ENCODE assay signal across 12 cellular contexts in genomic region chr2:23594079-23594494, GRCh38.
A peak's percentile ranks its signal among the peaks of the same experiment; 100 is the strongest.
DNase-seq lines count a peak whose midpoint lies in the region; ATAC-seq and TF ChIP-seq lines count a peak whose summit lies in the region.
"Had no signal": no experiment of that assay in that cellular context is flagged by ENCODE, and none has a peak within 500 bp of the region (broad histone marks: within the 10 kb centered on the region; RNA-seq: fewer than 3 reads in every experiment).

No MANE protein-coding gene starts in this region.

- H3K27me3 ChIP-seq in right cardiac atrium (ENCODE audit: control insufficient read depth, insufficient read depth), result no peaks in the 10 kb centered on the region
- no peaks in the 10 kb centered on the region for H3K27me3 ChIP-seq in suprapubic skin
- H3K27me3 ChIP-seq: body of pancreas had no signal

- intact Hi-C loops in right cardiac atrium (cut with DNase I), result no loop called here

- H3K4me3 ChIP-seq in right cardiac atrium (ENCODE audit: low read length) (no peak overlapping the region), suprapubic skin (no peak overlapping the region)
- H3K4me3 ChIP-seq: body of pancreas had no signal

- no peak for TF ChIP-seq CTCF in suprapubic skin (IDR thresholded peaks at IDR 0.05)

- H3K36me3 ChIP-seq in suprapubic skin, result no peaks in the 10 kb centered on the region

- peak; percentile 56 for TF ChIP-seq EP300 in suprapubic skin (IDR thresholded peaks at IDR 0.05)

- no peaks in the 10 kb centered on the region for H3K9me3 ChIP-seq in right cardiac atrium (ENCODE audit: control insufficient read depth, low read length)
- no peaks in the 10 kb centered on the region for H3K9me3 ChIP-seq in suprapubic skin
- H3K9me3 ChIP-seq: body of pancreas had no signal

- WGBS in right cardiac atrium, result 64% methylated on average over 18 of the region's 18 CpGs
- 71% methylated on average over 18 of the region's 18 CpGs for WGBS in suprapubic skin

- peak overlapping the region; percentile 33 for H3K27ac ChIP-seq in right cardiac atrium (ENCODE audit: low read length)
- no peak overlapping the region for H3K27ac ChIP-seq in suprapubic skin
- H3K27ac ChIP-seq: body of pancreas had no signal

- peak; percentile 20 to 43 for DNase-seq in SHP77 (lab: John Stamatoyannopoulos, UW)
- DNase-seq in SHP77 treated with DMSO at 0.1 percent for 48 hours (lab: John Stamatoyannopoulos, UW), result no peak
- DNase-seq in NCI-H510A treated with DMSO at 0.1 percent for 48 hours (lab: John Stamatoyannopoulos, UW), result peak; percentile 62
- DNase-seq in right cardiac atrium, result no peak
- DNase-seq in suprapubic skin (ENCODE audit: low spot score in 2 of 2), result no peak
- DNase-seq in activated naive CD4-positive, alpha-beta T cell treated with Interleukin-2 at 50 U/mL for 16 hours, result no peak
- DNase-seq: activated B cell treated with CpG ODN at 0.5 μM for 24 hours, DMS79 treated with DMSO at 0.1 percent for 48 hours, erythroblast had no signal

- H3K4me1 ChIP-seq in right cardiac atrium (ENCODE audit: control insufficient read depth, insufficient read depth, low read length) (peaks cover 20% of the 10 kb centered on the region), suprapubic skin (peaks cover 10% of the 10 kb centered on the region)

- ATAC-seq in right cardiac atrium, result no peak
- ATAC-seq in GM21526 (IDR thresholded peaks at IDR 0.05; ENCODE audit: low FRiP score, unreplicated experiment), result no peak
- no peak for ATAC-seq in HG02763 (IDR thresholded peaks at IDR 0.05; ENCODE audit: unreplicated experiment)
- ATAC-seq: body of pancreas had no signal

- no peak for TF ChIP-seq POLR2A in suprapubic skin (IDR thresholded peaks at IDR 0.05)

Comparison
In these comparisons a context has a peak if more than half of its experiments do, and no peak if none do; other contexts are left out.
1. DNase-seq: peak in SHP77 (2 of 2) and NCI-H510A treated with DMSO at 0.1 percent for 48 hours (single experiment); none in SHP77 treated with DMSO at 0.1 percent for 48 hours (single experiment), right cardiac atrium (0 of 3), suprapubic skin (0 of 2) and activated naive CD4-positive, alpha-beta T cell treated with Interleukin-2 at 50 U/mL for 16 hours (single experiment).